ENCODE assay signal across 10 cellular contexts in the genomic region with DNA sequence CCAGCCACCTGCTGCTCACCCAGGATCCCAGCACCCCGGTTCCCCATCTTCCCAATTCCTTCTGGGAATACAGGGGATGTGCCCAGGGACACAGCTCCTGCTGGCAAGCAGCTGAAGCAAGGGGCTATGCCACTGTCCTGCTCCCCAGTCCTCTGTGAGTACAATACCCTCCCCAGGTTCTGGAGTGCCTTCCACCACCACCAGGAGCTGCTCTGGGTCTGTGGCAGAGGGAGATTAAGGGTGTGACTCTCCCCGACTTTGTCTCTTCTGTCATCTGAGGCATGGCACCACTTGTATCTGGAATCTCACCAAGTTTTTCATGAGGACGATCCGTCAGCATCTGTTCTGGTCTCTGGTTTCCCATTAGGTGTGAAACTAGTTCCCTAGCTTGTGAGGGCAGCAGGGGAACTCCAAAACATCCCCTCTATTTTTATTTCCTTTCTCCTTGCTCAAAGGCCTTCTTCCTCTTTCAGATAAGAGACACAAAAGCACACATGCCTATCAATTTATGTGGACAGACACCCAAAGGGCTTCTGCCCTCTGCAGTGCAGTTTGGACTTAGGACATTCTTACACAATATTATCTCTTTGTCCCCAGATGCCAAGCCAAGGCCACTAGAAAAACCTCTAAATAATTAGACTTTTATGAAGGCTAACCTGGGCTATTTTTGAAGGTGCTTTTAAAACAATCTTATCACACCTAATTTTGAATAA. TPM values are rescaled to one million over a fixed set of nuclear protein-coding genes. Genes with fewer than 3 reads are reported as not detected.
A peak's percentile ranks its signal among the peaks of the same experiment; 100 is the strongest.
DNase-seq lines count a peak whose midpoint lies in the region; ATAC-seq, FAIRE-seq and TF ChIP-seq lines count a peak whose summit lies in the region.
"Had no signal": no experiment of that assay in that cellular context is flagged by ENCODE, and none has a peak within 500 bp of the region (broad histone marks: within the 10 kb centered on the region; RNA-seq: fewer than 3 reads in every experiment).

No MANE protein-coding gene starts in this region.

- peaks cover 0 to 10% of the 10 kb centered on the region in 2 donors for H3K4me1 ChIP-seq in small intestine (ENCODE audit: control insufficient read depth in 2 of 2, insufficient read depth in 1 of 2, low read depth in 1 of 2, low read length in 1 of 2)

- no peaks in the 10 kb centered on the region for H3K9me3 ChIP-seq in small intestine (ENCODE audit: control insufficient read depth, low read depth)

- peak; percentile 34 for TF ChIP-seq CTCF in fibroblast of pulmonary artery (IDR thresholded peaks at IDR 0.05; ENCODE audit: low read length, missing control alignments)

- no peaks in the 10 kb centered on the region for H3K27me3 ChIP-seq in small intestine (ENCODE audit: control insufficient read depth in 2 of 2, insufficient read depth in 2 of 2, low read length in 2 of 2)

- FAIRE-seq in small intestine (lab: Jason Lieb, UNC): no peak
- FAIRE-seq: A204.1 had no signal

- peak overlapping the region; percentile 27 to 52 for H3K27ac ChIP-seq in small intestine (ENCODE audit: low read depth in 1 of 2, low read length in 1 of 2)

- ATAC-seq in HG03039 (IDR thresholded peaks at IDR 0.05; ENCODE audit: unreplicated experiment): no peak

- WGBS in small intestine, 3 donors: 8 to 29% (median 20%) methylated on average over 4 of the region's 4 CpGs

- DNase-seq in NCI-H2107 treated with DMSO at 0.1 percent for 48 hours (lab: John Stamatoyannopoulos, UW; ENCODE audit: unreplicated experiment) (peak; percentile 12), NCI-H2107 (lab: John Stamatoyannopoulos, UW) (no peak), NCI-H446 (lab: John Stamatoyannopoulos, UW) (peak; percentile 52 to 73), fibroblast of pulmonary artery (ENCODE audit: low read depth) (no peak), small intestine (peak; percentile 69), NCI-H748 (lab: John Stamatoyannopoulos, UW; ENCODE audit: unreplicated experiment) (no peak), GM03348 (ENCODE audit: low spot score) (no peak)
- DNase-seq: activated CD4-positive, alpha-beta T cell treated with anti-CD3 and anti-CD28 coated beads for 4 hours had no signal

- H3K36me3 ChIP-seq in small intestine (ENCODE audit: control insufficient read depth in 2 of 2, insufficient read depth in 2 of 2, low read length in 2 of 2): peaks cover 0 to 9% of the 10 kb centered on the region in 2 donors

- no peak overlapping the region for H3K4me3 ChIP-seq in fibroblast of pulmonary artery (replicated peaks; ENCODE audit: low read depth, low read length)
- no peak overlapping the region for H3K4me3 ChIP-seq in small intestine (ENCODE audit: low read depth in 1 of 2, low read length in 2 of 2)

RNA-seq across cellular contexts. Expression of gene MGST2, which starts 26.8 kb away (rescaled TPM):
- 100 to 1,000 TPM; 207 to 225 (median 214) TPM for polyA plus RNA-seq in small intestine

Comparison
In these comparisons a context has a peak if more than half of its experiments do, and no peak if none do; other contexts are left out.
1. DNase-seq: peak in NCI-H2107 treated with DMSO at 0.1 percent for 48 hours (single experiment), NCI-H446 (2 of 2) and small intestine (single experiment); none in NCI-H2107 (single experiment), fibroblast of pulmonary artery (single experiment), NCI-H748 (single experiment) and GM03348 (single experiment).